In genomic region chr9:124040935-124041816, GRCh38 we compare ENCODE assay signal across 2 cellular contexts.
TF ChIP-seq lines count a peak whose summit lies in the region.

No MANE protein-coding gene starts in this region.

TF ChIP-seq in A549, 52 proteins besides CTCF, POLR2A, EP300 and RAD21 (continued from another document):
- TF ChIP-seq, protein P1, sequence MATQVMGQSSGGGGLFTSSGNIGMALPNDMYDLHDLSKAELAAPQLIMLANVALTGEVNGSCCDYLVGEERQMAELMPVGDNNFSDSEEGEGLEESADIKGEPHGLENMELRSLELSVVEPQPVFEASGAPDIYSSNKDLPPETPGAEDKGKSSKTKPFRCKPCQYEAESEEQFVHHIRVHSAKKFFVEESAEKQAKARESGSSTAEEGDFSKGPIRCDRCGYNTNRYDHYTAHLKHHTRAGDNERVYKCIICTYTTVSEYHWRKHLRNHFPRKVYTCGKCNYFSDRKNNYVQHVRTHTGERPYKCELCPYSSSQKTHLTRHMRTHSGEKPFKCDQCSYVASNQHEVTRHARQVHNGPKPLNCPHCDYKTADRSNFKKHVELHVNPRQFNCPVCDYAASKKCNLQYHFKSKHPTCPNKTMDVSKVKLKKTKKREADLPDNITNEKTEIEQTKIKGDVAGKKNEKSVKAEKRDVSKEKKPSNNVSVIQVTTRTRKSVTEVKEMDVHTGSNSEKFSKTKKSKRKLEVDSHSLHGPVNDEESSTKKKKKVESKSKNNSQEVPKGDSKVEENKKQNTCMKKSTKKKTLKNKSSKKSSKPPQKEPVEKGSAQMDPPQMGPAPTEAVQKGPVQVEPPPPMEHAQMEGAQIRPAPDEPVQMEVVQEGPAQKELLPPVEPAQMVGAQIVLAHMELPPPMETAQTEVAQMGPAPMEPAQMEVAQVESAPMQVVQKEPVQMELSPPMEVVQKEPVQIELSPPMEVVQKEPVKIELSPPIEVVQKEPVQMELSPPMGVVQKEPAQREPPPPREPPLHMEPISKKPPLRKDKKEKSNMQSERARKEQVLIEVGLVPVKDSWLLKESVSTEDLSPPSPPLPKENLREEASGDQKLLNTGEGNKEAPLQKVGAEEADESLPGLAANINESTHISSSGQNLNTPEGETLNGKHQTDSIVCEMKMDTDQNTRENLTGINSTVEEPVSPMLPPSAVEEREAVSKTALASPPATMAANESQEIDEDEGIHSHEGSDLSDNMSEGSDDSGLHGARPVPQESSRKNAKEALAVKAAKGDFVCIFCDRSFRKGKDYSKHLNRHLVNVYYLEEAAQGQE (IDR thresholded peaks at IDR 0.05), result no peak
- TF ChIP-seq ZSCAN20 (CRISPR knock-in tag; IDR thresholded peaks at IDR 0.05) (no peak), JUN (IDR thresholded peaks at IDR 0.05) (peak in 1 of 2 experiments; percentile 27; a peak in 2 of 5 replicates), PBX3 (IDR thresholded peaks at IDR 0.05) (no peak), TFCP2L1 (CRISPR knock-in tag; IDR thresholded peaks at IDR 0.05) (no peak), HDAC2 (IDR thresholded peaks at IDR 0.05) (no peak)
- TF ChIP-seq, protein P2, sequence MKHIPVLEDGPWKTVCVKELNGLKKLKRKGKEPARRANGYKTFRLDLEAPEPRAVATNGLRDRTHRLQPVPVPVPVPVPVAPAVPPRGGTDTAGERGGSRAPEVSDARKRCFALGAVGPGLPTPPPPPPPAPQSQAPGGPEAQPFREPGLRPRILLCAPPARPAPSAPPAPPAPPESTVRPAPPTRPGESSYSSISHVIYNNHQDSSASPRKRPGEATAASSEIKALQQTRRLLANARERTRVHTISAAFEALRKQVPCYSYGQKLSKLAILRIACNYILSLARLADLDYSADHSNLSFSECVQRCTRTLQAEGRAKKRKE (CRISPR knock-in tag; IDR thresholded peaks at IDR 0.05; ENCODE audit: low read depth), result no peak
- TF ChIP-seq, protein P3, sequence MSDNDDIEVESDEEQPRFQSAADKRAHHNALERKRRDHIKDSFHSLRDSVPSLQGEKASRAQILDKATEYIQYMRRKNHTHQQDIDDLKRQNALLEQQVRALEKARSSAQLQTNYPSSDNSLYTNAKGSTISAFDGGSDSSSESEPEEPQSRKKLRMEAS (IDR thresholded peaks at IDR 0.05), result peak; percentile 51; the same call in 1 of the 2 replicates

TF ChIP-seq in K562, 482 proteins besides CTCF, POLR2A, EP300 and RAD21 (continued from another document and continues in another):
- TF ChIP-seq, protein P4, sequence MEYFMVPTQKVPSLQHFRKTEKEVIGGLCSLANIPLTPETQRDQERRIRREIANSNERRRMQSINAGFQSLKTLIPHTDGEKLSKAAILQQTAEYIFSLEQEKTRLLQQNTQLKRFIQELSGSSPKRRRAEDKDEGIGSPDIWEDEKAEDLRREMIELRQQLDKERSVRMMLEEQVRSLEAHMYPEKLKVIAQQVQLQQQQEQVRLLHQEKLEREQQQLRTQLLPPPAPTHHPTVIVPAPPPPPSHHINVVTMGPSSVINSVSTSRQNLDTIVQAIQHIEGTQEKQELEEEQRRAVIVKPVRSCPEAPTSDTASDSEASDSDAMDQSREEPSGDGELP (CRISPR knock-in tag; IDR thresholded peaks at IDR 0.05; ENCODE audit: borderline replicate concordance), result 0 out of 2 replicates have a peak, but pooled peaks have one; percentile 13
- TF ChIP-seq ZNF696 (CRISPR knock-in tag; conservative IDR thresholded peaks at IDR 0.05), result no peak
- no peak for TF ChIP-seq ZBTB40 (IDR thresholded peaks at IDR 0.05)
- no peak for TF ChIP-seq ZBTB40 (CRISPR knock-in tag; IDR thresholded peaks at IDR 0.05)
- TF ChIP-seq, protein P5, sequence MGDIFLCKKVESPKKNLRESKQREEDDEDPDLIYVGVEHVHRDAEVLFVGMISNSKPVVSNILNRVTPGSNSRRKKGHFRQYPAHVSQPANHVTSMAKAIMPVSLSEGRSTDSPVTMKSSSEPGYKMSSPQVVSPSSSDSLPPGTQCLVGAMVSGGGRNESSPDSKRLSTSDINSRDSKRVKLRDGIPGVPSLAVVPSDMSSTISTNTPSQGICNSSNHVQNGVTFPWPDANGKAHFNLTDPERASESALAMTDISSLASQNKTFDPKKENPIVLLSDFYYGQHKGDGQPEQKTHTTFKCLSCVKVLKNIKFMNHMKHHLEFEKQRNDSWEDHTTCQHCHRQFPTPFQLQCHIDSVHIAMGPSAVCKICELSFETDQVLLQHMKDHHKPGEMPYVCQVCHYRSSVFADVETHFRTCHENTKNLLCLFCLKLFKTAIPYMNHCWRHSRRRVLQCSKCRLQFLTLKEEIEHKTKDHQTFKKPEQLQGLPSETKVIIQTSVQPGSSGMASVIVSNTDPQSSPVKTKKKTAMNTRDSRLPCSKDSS (IDR thresholded peaks at IDR 0.05; ENCODE audit: low read depth, partially characterized antibody), result no peak
- TF ChIP-seq, protein P6, sequence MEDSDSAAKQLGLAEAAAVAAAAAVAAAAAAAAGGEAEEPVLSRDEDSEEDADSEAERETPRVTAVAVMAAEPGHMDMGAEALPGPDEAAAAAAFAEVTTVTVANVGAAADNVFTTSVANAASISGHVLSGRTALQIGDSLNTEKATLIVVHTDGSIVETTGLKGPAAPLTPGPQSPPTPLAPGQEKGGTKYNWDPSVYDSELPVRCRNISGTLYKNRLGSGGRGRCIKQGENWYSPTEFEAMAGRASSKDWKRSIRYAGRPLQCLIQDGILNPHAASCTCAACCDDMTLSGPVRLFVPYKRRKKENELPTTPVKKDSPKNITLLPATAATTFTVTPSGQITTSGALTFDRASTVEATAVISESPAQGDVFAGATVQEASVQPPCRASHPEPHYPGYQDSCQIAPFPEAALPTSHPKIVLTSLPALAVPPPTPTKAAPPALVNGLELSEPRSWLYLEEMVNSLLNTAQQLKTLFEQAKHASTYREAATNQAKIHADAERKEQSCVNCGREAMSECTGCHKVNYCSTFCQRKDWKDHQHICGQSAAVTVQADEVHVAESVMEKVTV (CRISPR knock-in tag; IDR thresholded peaks at IDR 0.05), result 0 out of 2 replicates have a peak, but pooled peaks have one; percentile 45
- TF ChIP-seq ETV6 (IDR thresholded peaks at IDR 0.05; ENCODE audit: borderline replicate concordance in 1 of 2, low read depth in 2 of 2, low read length in 1 of 2), result no peak
- no peak for TF ChIP-seq ETV6 (CRISPR knock-in tag; IDR thresholded peaks at IDR 0.05; ENCODE audit: borderline replicate concordance)
- no peak for TF ChIP-seq ZNF830 (CRISPR knock-in tag; IDR thresholded peaks at IDR 0.05)
- no peak for TF ChIP-seq HMG20B (CRISPR knock-in tag; IDR thresholded peaks at IDR 0.05)
- no peak for TF ChIP-seq THAP12 (CRISPR knock-in tag; IDR thresholded peaks at IDR 0.05)
- TF ChIP-seq FOXJ2 (tag; IDR thresholded peaks at IDR 0.05), result no peak
- TF ChIP-seq ZNF431 (CRISPR knock-in tag; IDR thresholded peaks at IDR 0.05), result no peak
- TF ChIP-seq SAFB (IDR thresholded peaks at IDR 0.05; ENCODE audit: borderline replicate concordance, low read depth, low read length), result no peak
- no peak for TF ChIP-seq TAF1 (IDR thresholded peaks at IDR 0.05; ENCODE audit: control insufficient read depth, extremely low read depth, insufficient read depth, low read length, severe bottlenecking)
- TF ChIP-seq RBFOX2 (IDR thresholded peaks at IDR 0.05; ENCODE audit: low read depth, low read length), result no peak
- no peak for TF ChIP-seq TARDBP (IDR thresholded peaks at IDR 0.05)
- TF ChIP-seq THRA (IDR thresholded peaks at IDR 0.05), result no peak
- TF ChIP-seq CLOCK (CRISPR knock-in tag; IDR thresholded peaks at IDR 0.05; ENCODE audit: borderline replicate concordance), result no peak
